ENCODE assay signal across 8 cellular contexts in genomic region chr16:11405331-11406176, GRCh38.
DNase-seq lines count a peak whose midpoint lies in the region; ATAC-seq and TF ChIP-seq lines count a peak whose summit lies in the region.

No MANE protein-coding gene starts in this region.

- peaks cover 2 to 6% (median 4%) of the 10 kb centered on the region in 3 donors for H3K4me1 Mint-ChIP-seq in naive B cell

- BruUV-seq in HCT116 (replicated peaks; lab: Mats Ljungman, UMichigan), result no TSS peak

- H2AFZ ChIP-seq in HCT116 (ENCODE audit: low read depth, low read length, poor library complexity, severe bottlenecking), result no peak overlapping the region

- POLR2A ChIA-PET in HCT116 (lab: Charles Lee), result no interaction called here

- TF ChIP-seq CTCF in HCT116 (IDR thresholded peaks at IDR 0.05 in 2 of 3, conservative IDR thresholded peaks at IDR 0.05 in 1 of 3; ENCODE audit: borderline replicate concordance in 1 of 3, insufficient read depth in 1 of 3, low read depth in 2 of 3, low read length in 2 of 3) (peak; percentile 76 to 88 (median 77)), astrocyte of the spinal cord (IDR thresholded peaks at IDR 0.05; ENCODE audit: low read depth, low read length) (peak; percentile 73)

- H3K27me3 Mint-ChIP-seq in naive B cell, result peaks cover 0 to 9% (median 4%) of the 10 kb centered on the region in 3 donors

- no peaks in the 10 kb centered on the region for H3K36me3 Mint-ChIP-seq in naive B cell

- peak; percentile 81 for ATAC-seq in HCT116
- ATAC-seq in naive B cell (ENCODE audit: low read depth in 2 of 2), result peak in 1 of 2 donors; percentile 52
- no peak for ATAC-seq in GM19023 (IDR thresholded peaks at IDR 0.05; ENCODE audit: unreplicated experiment)
- ATAC-seq in esophagus mucosa, result no peak

- H3K79me2 ChIP-seq in HCT116 (ENCODE audit: insufficient read depth, low read length), result no peaks in the 10 kb centered on the region

- no peaks in the 10 kb centered on the region for H3K9me3 Mint-ChIP-seq in naive B cell

- H3K4me3 ChIP-seq in HCT116 (replicated peaks in 1 of 2; ENCODE audit: low read depth in 1 of 2, low read length in 2 of 2) (no peak overlapping the region), astrocyte of the spinal cord (ENCODE audit: low read depth, low read length) (no peak overlapping the region)

- H3K4me1 ChIP-seq in HCT116 (ENCODE audit: control insufficient read depth in 1 of 2, insufficient read depth in 2 of 2, low read length in 2 of 2), result peaks cover 0 to 10% of the 10 kb centered on the region in 2 experiments; a peak in 2 of 4 replicates

- H3K27me3 ChIP-seq in HCT116 (ENCODE audit: insufficient read depth, low read length), result no peaks in the 10 kb centered on the region

- H3K9ac ChIP-seq in HCT116 (ENCODE audit: low read length), result no peak overlapping the region

- H3K27ac Mint-ChIP-seq in naive B cell, result no peak overlapping the region

- RAD21 ChIA-PET in HCT116 (lab: Charles Lee; ENCODE audit: low non-redundant PET in 1 of 2, low total read pairs in 2 of 2, uncharacterized antibody in 2 of 2, unreplicated experiment in 2 of 2), result interaction anchor here in 1 of 2 experiments (0.7 kb wide), 1 partner anchor 310 kb away, joined by 3 read pairs; no protein-coding TSS in a partner anchor

- in situ Hi-C loops in astrocyte of the spinal cord (cut with HindIII; ENCODE audit: low sequenced_read_pairs), result no loop called here

- no peak overlapping the region for H3K4me3 Mint-ChIP-seq in naive B cell

- H3K9me3 ChIP-seq in HCT116 (ENCODE audit: control insufficient read depth in 1 of 2, insufficient read depth in 1 of 2, low read depth in 1 of 2, low read length in 2 of 2), result no peaks in the 10 kb centered on the region

- DNase-seq in AML-193 (lab: John Stamatoyannopoulos, UW), result peak; percentile 34 to 58
- DNase-seq in HCT116 (ENCODE audit: low read depth, low spot score), result peak; percentile 34
- DNase-seq in SW480 (ENCODE audit: low spot score), result peak; percentile 29
- no peak for DNase-seq in astrocyte of the spinal cord (ENCODE audit: low read depth, low spot score)
- peak; percentile 23 for DNase-seq in naive B cell
- no peak for DNase-seq in NCI-H2029 treated with DMSO at 0.1 percent for 48 hours (lab: John Stamatoyannopoulos, UW)

- no peak for TF ChIP-seq POLR2A in HCT116 (IDR thresholded peaks at IDR 0.05; ENCODE audit: borderline replicate concordance, extremely low read depth, insufficient read depth, insufficient read length)

- no peaks in the 10 kb centered on the region for H3K36me3 ChIP-seq in HCT116 (ENCODE audit: control insufficient read depth in 1 of 2, insufficient read depth in 2 of 2, low read length in 2 of 2)

- no peak overlapping the region for H3K4me2 ChIP-seq in HCT116 (ENCODE audit: low read length)

- H3K9me2 ChIP-seq in HCT116 (ENCODE audit: insufficient read depth), result no peaks in the 10 kb centered on the region

- intact Hi-C loops in HCT116 (cut with micrococcal nuclease), result loop anchor here (2.0 kb wide), 4 partner anchors 127 to 441 kb away; no protein-coding TSS in a partner anchor

- H3K27ac ChIP-seq in HCT116 (ENCODE audit: low read depth, low read length), result no peak overlapping the region

- no peaks in the 10 kb centered on the region for H4K20me1 ChIP-seq in HCT116 (ENCODE audit: insufficient read depth)

- CTCF ChIA-PET in HCT116 (lab: Charles Lee), result interaction anchor here (0.6 to 2.3 kb wide), 9 partner anchors 10 to 434 kb away, joined by 3 to 11 read pairs (median 3); no protein-coding TSS in a partner anchor

- TF ChIP-seq RAD21 in HCT116 (IDR thresholded peaks at IDR 0.05; ENCODE audit: low read depth), result peak; percentile 57

TF ChIP-seq in HCT116, 20 proteins besides CTCF, POLR2A, EP300 and RAD21:
- TF ChIP-seq YY1 (IDR thresholded peaks at IDR 0.05; ENCODE audit: extremely low read depth, insufficient replicate concordance, low read depth, low read length), result no peak
- TF ChIP-seq MAX (IDR thresholded peaks at IDR 0.05), result no peak
- no peak for TF ChIP-seq CBX3 (IDR thresholded peaks at IDR 0.05; ENCODE audit: low read depth)
- peak; percentile 51 for TF ChIP-seq TCF7L2 (IDR thresholded peaks at IDR 0.05; ENCODE audit: borderline replicate concordance, extremely low read depth, insufficient read depth, insufficient read length)
- no peak for TF ChIP-seq ZNF274 (IDR thresholded peaks at IDR 0.05; ENCODE audit: low read depth, low read length)
TF ChIP-seq in HCT116: peak in this region for 1.

Comparison
In these comparisons a context has a peak if more than half of its experiments do, and no peak if none do; other contexts are left out.
1. DNase-seq: peak in AML-193 (2 of 2), HCT116 (single experiment), SW480 (single experiment) and naive B cell (single experiment); none in astrocyte of the spinal cord (single experiment) and NCI-H2029 treated with DMSO at 0.1 percent for 48 hours (single experiment).